In genomic region chr7:76300210-76300731, GRCh38 we compare ENCODE assay signal across 11 cellular contexts. TPM values are rescaled to one million over a fixed set of nuclear protein-coding genes. Genes with fewer than 3 reads are reported as not detected.
A peak's percentile ranks its signal among the peaks of the same experiment; 100 is the strongest.
DNase-seq lines count a peak whose midpoint lies in the region; ATAC-seq and TF ChIP-seq lines count a peak whose summit lies in the region.
"Had no signal": no experiment of that assay in that cellular context is flagged by ENCODE, and none has a peak within 500 bp of the region (broad histone marks: within the 10 kb centered on the region; RNA-seq: fewer than 3 reads in every experiment).

No MANE protein-coding gene starts in this region.

- no peaks in the 10 kb centered on the region for H3K9me3 ChIP-seq in ascending aorta
- H3K9me3 ChIP-seq in gastroesophageal sphincter, result no peaks in the 10 kb centered on the region
- H3K9me3 ChIP-seq in thoracic aorta, result no peaks in the 10 kb centered on the region

- H3K27me3 ChIP-seq in ascending aorta, result no peaks in the 10 kb centered on the region
- no peaks in the 10 kb centered on the region for H3K27me3 ChIP-seq in gastroesophageal sphincter
- H3K27me3 ChIP-seq in thoracic aorta (replicated peaks; ENCODE audit: insufficient read depth), result no peaks in the 10 kb centered on the region

- H3K4me1 ChIP-seq in ascending aorta, result peaks cover 7 to 27% of the 10 kb centered on the region in 2 donors
- H3K4me1 ChIP-seq in gastroesophageal sphincter, result peaks cover 3 to 56% (median 30%) of the 10 kb centered on the region in 3 donors
- H3K4me1 ChIP-seq in thoracic aorta (ENCODE audit: control insufficient read depth in 1 of 2, low read depth in 2 of 2), result peaks cover 29 to 52% of the 10 kb centered on the region in 2 donors

- ATAC-seq in gastroesophageal sphincter (no peak), thoracic aorta (ENCODE audit: insufficient number of reproducible peaks, low FRiP score, low read depth) (no peak), GM21526 (IDR thresholded peaks at IDR 0.05; ENCODE audit: low FRiP score, unreplicated experiment) (no peak)

- no peak overlapping the region for H3K4me3 Mint-ChIP-seq in activated naive CD8-positive, alpha-beta T cell treated with anti-CD3 and anti-CD28 coated beads for 36 hours
- H3K4me3 Mint-ChIP-seq in activated T-cell treated with anti-CD3 and anti-CD28 coated beads, Interleukin-2, amount 50 U/mL, for 24 hours, result no peak overlapping the region
- H3K4me3 Mint-ChIP-seq: activated naive CD8-positive, alpha-beta T cell had no signal

- H3K4me1 Mint-ChIP-seq in activated naive CD8-positive, alpha-beta T cell treated with anti-CD3 and anti-CD28 coated beads for 36 hours, result peaks cover 16% of the 10 kb centered on the region
- peaks cover 21% of the 10 kb centered on the region for H3K4me1 Mint-ChIP-seq in activated T-cell treated with anti-CD3 and anti-CD28 coated beads, Interleukin-2, amount 50 U/mL, for 24 hours (ENCODE audit: low read depth)

- peaks cover 9% of the 10 kb centered on the region for H3K27me3 Mint-ChIP-seq in activated naive CD8-positive, alpha-beta T cell treated with anti-CD3 and anti-CD28 coated beads for 36 hours
- H3K27me3 Mint-ChIP-seq in activated T-cell treated with anti-CD3 and anti-CD28 coated beads, Interleukin-2, amount 50 U/mL, for 24 hours, result peaks cover 5% of the 10 kb centered on the region
- H3K27me3 Mint-ChIP-seq: activated naive CD8-positive, alpha-beta T cell had no signal

- H3K27ac Mint-ChIP-seq in activated naive CD8-positive, alpha-beta T cell treated with anti-CD3 and anti-CD28 coated beads for 36 hours, result no peak overlapping the region
- H3K27ac Mint-ChIP-seq in activated T-cell treated with anti-CD3 and anti-CD28 coated beads, Interleukin-2, amount 50 U/mL, for 24 hours, result no peak overlapping the region
- H3K27ac Mint-ChIP-seq: activated naive CD8-positive, alpha-beta T cell had no signal

- H3K36me3 Mint-ChIP-seq in activated naive CD8-positive, alpha-beta T cell treated with anti-CD3 and anti-CD28 coated beads for 36 hours, result peaks cover 6% of the 10 kb centered on the region
- H3K36me3 Mint-ChIP-seq in activated T-cell treated with anti-CD3 and anti-CD28 coated beads, Interleukin-2, amount 50 U/mL, for 24 hours (ENCODE audit: low read depth), result peaks cover 7% of the 10 kb centered on the region
- H3K36me3 Mint-ChIP-seq: activated naive CD8-positive, alpha-beta T cell had no signal

- WGBS in gastroesophageal sphincter (ENCODE audit: low coverage in 1 of 2), 2 donors, result 68 to 90% methylated on average over 3 to 7 of the region's 7 CpGs

- peak overlapping the region; percentile 93 to 99 for H3K27ac ChIP-seq in ascending aorta
- H3K27ac ChIP-seq in gastroesophageal sphincter, result peak overlapping the region in 3 of 4 donors; percentile 82 to 100 (median 98)
- H3K27ac ChIP-seq in thoracic aorta, result peak overlapping the region; percentile 95 to 99
- H3K27ac ChIP-seq: VCaP had no signal

- H3K9me3 Mint-ChIP-seq in activated naive CD8-positive, alpha-beta T cell treated with anti-CD3 and anti-CD28 coated beads for 36 hours, result no peaks in the 10 kb centered on the region
- H3K9me3 Mint-ChIP-seq in activated T-cell treated with anti-CD3 and anti-CD28 coated beads, Interleukin-2, amount 50 U/mL, for 24 hours, result no peaks in the 10 kb centered on the region

- intact Hi-C loops in ascending aorta (cut with DNase I), result no loop called here

- TF ChIP-seq POLR2A in gastroesophageal sphincter (IDR thresholded peaks at IDR 0.05), result no peak

- TF ChIP-seq EP300 in gastroesophageal sphincter (IDR thresholded peaks at IDR 0.05), result no peak

- no peak overlapping the region for H3K4me3 ChIP-seq in ascending aorta
- no peak overlapping the region for H3K4me3 ChIP-seq in gastroesophageal sphincter
- H3K4me3 ChIP-seq in thoracic aorta, result no peak overlapping the region

- TF ChIP-seq CTCF in ascending aorta (IDR thresholded peaks at IDR 0.05) (no peak), gastroesophageal sphincter (IDR thresholded peaks at IDR 0.05) (no peak), thoracic aorta (IDR thresholded peaks at IDR 0.05) (no peak)

- peaks cover 13 to 18% of the 10 kb centered on the region in 2 donors for H3K36me3 ChIP-seq in ascending aorta
- H3K36me3 ChIP-seq in gastroesophageal sphincter, result peaks cover 0 to 13% of the 10 kb centered on the region in 2 donors
- peaks cover 11% of the 10 kb centered on the region for H3K36me3 ChIP-seq in thoracic aorta

- peak; percentile 86 for DNase-seq in LoVo (ENCODE audit: low spot score)
- DNase-seq in ascending aorta (ENCODE audit: low spot score in 2 of 2), result no peak
- no peak for DNase-seq in thoracic aorta (ENCODE audit: low spot score)
- DNase-seq in activated naive CD8-positive, alpha-beta T cell treated with anti-CD3 and anti-CD28 coated beads for 36 hours, result no peak
- no peak for DNase-seq in NCI-H2107 (lab: John Stamatoyannopoulos, UW)
- DNase-seq in activated T-cell treated with anti-CD3 and anti-CD28 coated beads, Interleukin-2, amount 50 U/mL, for 24 hours, result no peak
- DNase-seq: NCI-H510A treated with DMSO at 0.1 percent for 48 hours had no signal

RNA-seq across cellular contexts. Expression of gene HSPB1, which starts 2.2 kb away (rescaled TPM):
- total RNA-seq in ascending aorta (3,584 TPM), gastroesophageal sphincter (1,000 to 10,000 TPM in 2 of 4 donors, 100 to 1,000 TPM in 2; 880 to 2,548 (median 1,000) TPM), thoracic aorta (1,000 to 10,000 TPM; 1,835 to 2,623 TPM)
- total RNA-seq in activated naive CD8-positive, alpha-beta T cell treated with anti-CD3 and anti-CD28 coated beads for 36 hours, result 100 to 1,000 TPM in 1 of 2 experiments, 10 to 100 TPM in 1; 96.7 to 102 TPM

RNA-seq across cellular contexts. Expression of gene YWHAG, which starts 58.5 kb away (rescaled TPM):
- total RNA-seq in ascending aorta, result 83.0 TPM
- 10 to 100 TPM; 49.8 to 86.2 (median 70.3) TPM for total RNA-seq in gastroesophageal sphincter
- total RNA-seq in thoracic aorta, result 100 to 1,000 TPM in 1 of 2 donors, 10 to 100 TPM in 1; 63.2 to 129 TPM
- 100 to 1,000 TPM; 155 to 157 TPM for total RNA-seq in activated naive CD8-positive, alpha-beta T cell treated with anti-CD3 and anti-CD28 coated beads for 36 hours

Comparison
In these comparisons a context has a peak if more than half of its experiments do, and no peak if none do; other contexts are left out.
1. RNA of gene HSPB1, which starts 2.2 kb away (total RNA-seq): 3,584 TPM in ascending aorta (single experiment), 1,835 to 2,623 TPM in thoracic aorta and 880 to 2,548 TPM in gastroesophageal sphincter; 96.7 to 102 TPM in activated naive CD8-positive, alpha-beta T cell treated with anti-CD3 and anti-CD28 coated beads for 36 hours; every median in the first group is over 4 times any median in the second.
2. Peak in every context shown above with its lines, with median percentiles within 50 percentile points of each other: H3K27ac ChIP-seq.